Comparison of ENCODE assay signal across 23 cellular contexts in the genomic region with DNA sequence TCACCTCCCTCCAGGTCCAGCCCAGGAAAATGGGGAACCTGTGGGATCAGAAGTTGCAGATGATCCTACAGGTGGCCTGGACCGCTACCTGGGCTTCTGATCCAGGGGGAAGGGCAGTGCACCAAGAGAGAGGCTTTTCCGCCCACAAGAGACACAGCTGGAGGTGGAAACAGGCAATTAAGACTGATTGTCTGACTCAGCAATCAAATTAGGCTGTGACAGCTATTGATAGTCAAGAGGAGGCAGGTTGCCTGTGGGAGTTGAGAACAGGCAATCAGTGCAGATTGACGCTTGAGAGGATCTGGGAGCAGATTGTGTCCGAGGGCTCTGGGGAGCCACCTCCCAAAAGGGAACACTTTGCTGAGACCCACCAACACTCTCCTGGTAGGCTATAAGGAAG.
DNase-seq lines count a peak whose midpoint lies in the region; ATAC-seq lines count a peak whose summit lies in the region.
"Had no signal": no experiment of that assay in that cellular context is flagged by ENCODE, and none has a peak within 500 bp of the region (broad histone marks: within the 10 kb centered on the region; RNA-seq: fewer than 3 reads in every experiment).

No MANE protein-coding gene starts in this region.

- H3K4me3 Mint-ChIP-seq in activated CD4-positive, alpha-beta memory T cell treated with anti-CD3 and anti-CD28 coated beads for 36 hours, result no peak overlapping the region
- H3K4me3 Mint-ChIP-seq: activated CD4-positive, alpha-beta T cell treated with anti-CD3 and anti-CD28 coated beads, Interleukin-2, amount 10 ng/mL, durations not matched to agents 7 days and 5 days; activated naive CD4-positive, alpha-beta T cell treated with anti-CD3 and anti-CD28 coated beads, Interleukin-2, amount 50 U/mL, for 24 hours; natural killer cell; stimulated activated effector memory CD8-positive, alpha-beta T cell treated with anti-CD3 and anti-CD28 coated beads, Interleukin-12 subunit alpha, Interleukin-12 subunit beta, amount 100 ng/mL, for 72 hours had no signal

- no peak for ATAC-seq in GM19463 (IDR thresholded peaks at IDR 0.05; ENCODE audit: unreplicated experiment)
- ATAC-seq: left ventricle myocardium superior, natural killer cell had no signal

- no peak overlapping the region for H3K27ac Mint-ChIP-seq in activated CD4-positive, alpha-beta memory T cell treated with anti-CD3 and anti-CD28 coated beads for 36 hours
- H3K27ac Mint-ChIP-seq: activated CD4-positive, alpha-beta T cell treated with anti-CD3 and anti-CD28 coated beads, Interleukin-2, amount 10 ng/mL, durations not matched to agents 7 days and 5 days; activated naive CD4-positive, alpha-beta T cell treated with anti-CD3 and anti-CD28 coated beads, Interleukin-2, amount 50 U/mL, for 24 hours; natural killer cell; stimulated activated effector memory CD8-positive, alpha-beta T cell treated with anti-CD3 and anti-CD28 coated beads, Interleukin-12 subunit alpha, Interleukin-12 subunit beta, amount 100 ng/mL, for 72 hours had no signal

- no peaks in the 10 kb centered on the region for H3K36me3 Mint-ChIP-seq in activated CD4-positive, alpha-beta memory T cell treated with anti-CD3 and anti-CD28 coated beads for 36 hours
- H3K36me3 Mint-ChIP-seq: activated naive CD4-positive, alpha-beta T cell treated with anti-CD3 and anti-CD28 coated beads, Interleukin-2, amount 50 U/mL, for 24 hours; natural killer cell; stimulated activated effector memory CD8-positive, alpha-beta T cell treated with anti-CD3 and anti-CD28 coated beads, Interleukin-12 subunit alpha, Interleukin-12 subunit beta, amount 100 ng/mL, for 72 hours had no signal

- no peaks in the 10 kb centered on the region for H3K27me3 Mint-ChIP-seq in activated CD4-positive, alpha-beta memory T cell treated with anti-CD3 and anti-CD28 coated beads for 36 hours
- H3K27me3 Mint-ChIP-seq: activated CD4-positive, alpha-beta T cell treated with anti-CD3 and anti-CD28 coated beads, Interleukin-2, amount 10 ng/mL, durations not matched to agents 7 days and 5 days; activated naive CD4-positive, alpha-beta T cell treated with anti-CD3 and anti-CD28 coated beads, Interleukin-2, amount 50 U/mL, for 24 hours had no signal

- CTCF ChIA-PET in activated CD4-positive, alpha-beta memory T cell treated with anti-CD3 and anti-CD28 coated beads for 36 hours (lab: Charles Lee), result no interaction called here

- POLR2A ChIA-PET in activated CD4-positive, alpha-beta memory T cell treated with anti-CD3 and anti-CD28 coated beads for 36 hours (lab: Charles Lee), result no interaction called here

- H3K9me3 Mint-ChIP-seq in activated CD4-positive, alpha-beta memory T cell treated with anti-CD3 and anti-CD28 coated beads for 36 hours, result no peaks in the 10 kb centered on the region
- H3K9me3 Mint-ChIP-seq: activated CD4-positive, alpha-beta T cell treated with anti-CD3 and anti-CD28 coated beads, Interleukin-2, amount 10 ng/mL, durations not matched to agents 7 days and 5 days; activated naive CD4-positive, alpha-beta T cell treated with anti-CD3 and anti-CD28 coated beads, Interleukin-2, amount 50 U/mL, for 24 hours; natural killer cell; stimulated activated effector memory CD8-positive, alpha-beta T cell treated with anti-CD3 and anti-CD28 coated beads, Interleukin-12 subunit alpha, Interleukin-12 subunit beta, amount 100 ng/mL, for 72 hours had no signal

- no peaks in the 10 kb centered on the region for H3K4me1 Mint-ChIP-seq in activated CD4-positive, alpha-beta memory T cell treated with anti-CD3 and anti-CD28 coated beads for 36 hours (ENCODE audit: low read depth)
- H3K4me1 Mint-ChIP-seq: activated CD4-positive, alpha-beta T cell treated with anti-CD3 and anti-CD28 coated beads, Interleukin-2, amount 10 ng/mL, durations not matched to agents 7 days and 5 days; activated naive CD4-positive, alpha-beta T cell treated with anti-CD3 and anti-CD28 coated beads, Interleukin-2, amount 50 U/mL, for 24 hours; natural killer cell; stimulated activated effector memory CD8-positive, alpha-beta T cell treated with anti-CD3 and anti-CD28 coated beads, Interleukin-12 subunit alpha, Interleukin-12 subunit beta, amount 100 ng/mL, for 72 hours had no signal

- intact Hi-C loops in activated CD4-positive, alpha-beta memory T cell treated with anti-CD3 and anti-CD28 coated beads for 36 hours (cut with micrococcal nuclease), result no loop called here

- DNase-seq in Ammon's horn (ENCODE audit: low spot score) (peak; percentile 43), NCI-H1105 treated with DMSO at 0.1 percent for 48 hours (lab: John Stamatoyannopoulos, UW) (peak; percentile 87), NCI-H774 (lab: John Stamatoyannopoulos, UW) (peak; percentile 25), iPS DF 19.7 (ENCODE audit: low read depth, low spot score) (peak; percentile 78), EL (no peak), GM19238 (ENCODE audit: insufficient read length, low spot score) (no peak)
- DNase-seq in activated CD4-positive, alpha-beta memory T cell treated with anti-CD3 and anti-CD28 coated beads for 36 hours, result no peak
- DNase-seq: activated CD4-positive, alpha-beta T cell treated with anti-CD3 and anti-CD28 coated beads, Interleukin-2, amount 10 ng/mL, durations not matched to agents 7 days and 5 days; BE2C; dermis blood vessel endothelial cell; GDM1; islet precursor cell; Kasumi-1; left ventricle myocardium superior; midbrain; natural killer cell; NCI-H2107; NCI-H524; retina; T-helper 2 cell had no signal

Comparison
In these comparisons a context has a peak if more than half of its experiments do, and no peak if none do; other contexts are left out.
1. DNase-seq: peak in Ammon's horn (single experiment), NCI-H1105 treated with DMSO at 0.1 percent for 48 hours (single experiment), NCI-H774 (single experiment) and iPS DF 19.7 (single experiment); none in EL (single experiment), GM19238 (single experiment) and activated CD4-positive, alpha-beta memory T cell treated with anti-CD3 and anti-CD28 coated beads for 36 hours (single experiment).